In genomic region chr17:79391808-79392233, GRCh38 we compare ENCODE assay signal across 8 cellular contexts.
DNase-seq lines count a peak whose midpoint lies in the region; ATAC-seq, FAIRE-seq and TF ChIP-seq lines count a peak whose summit lies in the region.

No MANE protein-coding gene starts in this region.

- no peaks in the 10 kb centered on the region for H3K36me3 ChIP-seq in breast epithelium
- H3K36me3 ChIP-seq in keratinocyte (ENCODE audit: control insufficient read depth in 2 of 2, extremely low read depth in 1 of 2, insufficient read depth in 2 of 2, low read length in 2 of 2), result no peaks in the 10 kb centered on the region

- FAIRE-seq in keratinocyte (lab: Jason Lieb, UNC), result peak; percentile 41

- no peak for TF ChIP-seq POLR2A in breast epithelium (IDR thresholded peaks at IDR 0.05)

- intact Hi-C loops in breast epithelium (cut with DNase I; ENCODE audit: low total_unique reads), result no loop called here

- H3K9me3 ChIP-seq in breast epithelium (no peaks in the 10 kb centered on the region), keratinocyte (ENCODE audit: control insufficient read depth, low read depth, low read length) (no peaks in the 10 kb centered on the region)

- ATAC-seq in GM19455 (IDR thresholded peaks at IDR 0.05; ENCODE audit: unreplicated experiment), result no peak

- peak; percentile 88 for TF ChIP-seq CTCF in WI38 (IDR thresholded peaks at IDR 0.05; ENCODE audit: low read depth, low read length)
- peak; percentile 74 to 80 (median 77) for TF ChIP-seq CTCF in breast epithelium (IDR thresholded peaks at IDR 0.05)
- TF ChIP-seq CTCF in keratinocyte (optimal IDR thresholded peaks at IDR 0.05 in 1 of 3, IDR thresholded peaks at IDR 0.05 in 1 of 3, conservative IDR thresholded peaks at IDR 0.05 in 1 of 3; ENCODE audit: extremely low read depth in 1 of 3, insufficient read depth in 2 of 3, low read length in 3 of 3), result peak; percentile 77 to 90 (median 87)

- H4K20me1 ChIP-seq in keratinocyte (ENCODE audit: control insufficient read depth, extremely low read depth, insufficient read depth, low read length), result peaks cover 7% of the 10 kb centered on the region

- peaks cover 3 to 99% of the 10 kb centered on the region in 2 donors for H3K27me3 ChIP-seq in breast epithelium
- H3K27me3 ChIP-seq in keratinocyte (ENCODE audit: control insufficient read depth, extremely low read depth, insufficient read depth, low read length), result peaks cover 57% of the 10 kb centered on the region

- H3K4me3 ChIP-seq in WI38 (ENCODE audit: low read depth, low read length) (no peak overlapping the region), breast epithelium (no peak overlapping the region), keratinocyte (ENCODE audit: control insufficient read depth in 2 of 3, extremely low read depth in 1 of 3, insufficient read depth in 2 of 3, low read depth in 1 of 3, low read length in 3 of 3) (no peak overlapping the region)

- no peaks in the 10 kb centered on the region for H3K79me2 ChIP-seq in keratinocyte (ENCODE audit: control insufficient read depth, insufficient read depth, low read length)

- peak; percentile 55 for DNase-seq in SIG-M5 treated with dmso at 0.1 percent for 504 hours (lab: John Stamatoyannopoulos, UW; ENCODE audit: unreplicated experiment)
- no peak for DNase-seq in SIG-M5 (lab: John Stamatoyannopoulos, UW)
- DNase-seq in NCI-H2196 treated with DMSO at 0.1 percent for 48 hours (lab: John Stamatoyannopoulos, UW; ENCODE audit: unreplicated experiment), result peak; percentile 78
- peak; percentile 44 to 79 for DNase-seq in breast epithelium (ENCODE audit: low spot score in 2 of 2)
- DNase-seq in keratinocyte (ENCODE audit: low read depth, low spot score), result no peak
- DNase-seq in stimulated activated CD4-positive, alpha-beta T cell treated with anti-CD3 and anti-CD28 coated beads, Interleukin-1b, Interleukin-23, amount 100 ng/mL, for 4 hours (ENCODE audit: low read depth in 2 of 2), result peak; percentile 58 to 59

- H3K9me1 ChIP-seq in keratinocyte (ENCODE audit: control insufficient read depth, extremely low read depth, insufficient read depth, low read length), result no peaks in the 10 kb centered on the region

- no peak overlapping the region for H3K4me2 ChIP-seq in keratinocyte (ENCODE audit: control insufficient read depth, extremely low read depth, insufficient read depth, low read depth, low read length)

- dilution Hi-C loops in keratinocyte (cut with MboI; ENCODE audit: extremely low pct_ligation_motif_present, low sequenced_read_pairs), result loop anchor here (25.0 kb wide), 1 partner anchor 355 kb away; no protein-coding TSS in a partner anchor

- H3K4me1 ChIP-seq in breast epithelium (no peaks in the 10 kb centered on the region), keratinocyte (ENCODE audit: control insufficient read depth, extremely low read depth, insufficient read depth, low read length) (no peaks in the 10 kb centered on the region)

- H2AFZ ChIP-seq in keratinocyte (ENCODE audit: control insufficient read depth, low read length), result no peak overlapping the region

- H3K9ac ChIP-seq in keratinocyte (ENCODE audit: control insufficient read depth, extremely low read depth, insufficient read depth, low read length), result no peak overlapping the region

- H3K27ac ChIP-seq in breast epithelium, result no peak overlapping the region
- no peak overlapping the region for H3K27ac ChIP-seq in keratinocyte (ENCODE audit: control insufficient read depth, insufficient read depth, low read length)

Comparison
In these comparisons a context has a peak if more than half of its experiments do, and no peak if none do; other contexts are left out.
1. DNase-seq: peak in SIG-M5 treated with dmso at 0.1 percent for 504 hours (single experiment), NCI-H2196 treated with DMSO at 0.1 percent for 48 hours (single experiment), breast epithelium (2 of 2) and stimulated activated CD4-positive, alpha-beta T cell treated with anti-CD3 and anti-CD28 coated beads, Interleukin-1b, Interleukin-23, amount 100 ng/mL, for 4 hours (2 of 2); none in SIG-M5 (single experiment) and keratinocyte (single experiment).
2. Peak in every context shown above with its lines, with median percentiles within 50 percentile points of each other: CTCF ChIP-seq.